Comparison of ENCODE assay signal across 8 cellular contexts in genomic region chr11:103091024-103091423, GRCh38. TPM values are rescaled to one million over a fixed set of nuclear protein-coding genes. Genes with fewer than 3 reads are reported as not detected.
DNase-seq lines count a peak whose midpoint lies in the region; ATAC-seq and TF ChIP-seq lines count a peak whose summit lies in the region.

No MANE protein-coding gene starts in this region.

- no peak overlapping the region for H3K14ac ChIP-seq in H9 (ENCODE audit: insufficient read depth, low read length)

- peaks cover 35% of the 10 kb centered on the region for H3K4me1 Mint-ChIP-seq in CD8-positive, alpha-beta T cell (ENCODE audit: low read depth)
- H3K4me1 Mint-ChIP-seq in H9 (peaks cover 15 to 16% of the 10 kb centered on the region in 2 experiments), osteocyte (ENCODE audit: unreplicated experiment) (peaks cover 33% of the 10 kb centered on the region)

- no peaks in the 10 kb centered on the region for H3K36me3 ChIP-seq in CD8-positive, alpha-beta T cell (ENCODE audit: insufficient read depth, low read length)

- H3K4me2 ChIP-seq in H9 (ENCODE audit: insufficient read depth, insufficient read length, low read length): peak overlapping the region; percentile 90

- H3K27ac Mint-ChIP-seq in CD8-positive, alpha-beta T cell: peak overlapping the region; percentile 95
- peak overlapping the region; percentile 48 to 76 (median 61); a peak in 5 of 7 replicates for H3K27ac Mint-ChIP-seq in H9
- peak overlapping the region; percentile 75 for H3K27ac Mint-ChIP-seq in osteocyte (ENCODE audit: unreplicated experiment)

- H2AK5ac ChIP-seq in H9 (ENCODE audit: insufficient read length, low read length): no peak overlapping the region

- H3K27me3 Mint-ChIP-seq in CD8-positive, alpha-beta T cell (ENCODE audit: low read depth): peaks cover 14% of the 10 kb centered on the region
- H3K27me3 Mint-ChIP-seq in H9 (ENCODE audit: low read depth) (peaks cover 7% of the 10 kb centered on the region), osteocyte (ENCODE audit: unreplicated experiment) (peaks cover 21% of the 10 kb centered on the region)

- H4K91ac ChIP-seq in H9 (ENCODE audit: insufficient read length, low read depth, low read length): no peak overlapping the region

- peak overlapping the region; percentile 75 for H3K9ac ChIP-seq in H9 (ENCODE audit: extremely low read depth, insufficient read length, low read length)

- H2BK120ac ChIP-seq in H9 (ENCODE audit: low read depth, low read length, poor library complexity, severe bottlenecking): no peak overlapping the region

- H3K9me3 Mint-ChIP-seq in CD8-positive, alpha-beta T cell: no peaks in the 10 kb centered on the region
- H3K9me3 Mint-ChIP-seq in H9 (no peaks in the 10 kb centered on the region), osteocyte (ENCODE audit: unreplicated experiment) (no peaks in the 10 kb centered on the region)

- CTCF ChIA-PET in CD8-positive, alpha-beta T cell (lab: Charles Lee): interaction anchor here (3.1 kb wide), 1 partner anchor 18 kb away, joined by 14 read pairs; the partner anchor contains the start of gene DYNC2H1

- peaks cover 24% of the 10 kb centered on the region; the same call in 1 of the 2 replicates for H3K79me2 ChIP-seq in H9 (ENCODE audit: insufficient read depth, low read length)

- H3K23me2 ChIP-seq in H9 (ENCODE audit: insufficient read length, low read depth, low read length, poor library complexity, severe bottlenecking): peaks cover 5% of the 10 kb centered on the region

- H3K27me3 ChIP-seq in CD8-positive, alpha-beta T cell (ENCODE audit: insufficient read depth, low read length): no peaks in the 10 kb centered on the region
- no peaks in the 10 kb centered on the region for H3K27me3 ChIP-seq in H9 (ENCODE audit: insufficient read depth, low read length)

- intact Hi-C loops in CD8-positive, alpha-beta T cell (cut with DNase I, micrococcal nuclease): loop anchor here (5.0 to 10.0 kb wide), 3 partner anchors 54 to 1176 kb away; partner anchors contain the start of genes ANGPTL5 (in 1 of the 2), BIRC3 (in 1 of the 2) and CEP126 (in 1 of the 2)

- no peak for ATAC-seq in CD8-positive, alpha-beta T cell
- ATAC-seq in GM19324 (IDR thresholded peaks at IDR 0.05; ENCODE audit: low FRiP score, unreplicated experiment) (no peak), GM21367 (IDR thresholded peaks at IDR 0.05; ENCODE audit: unreplicated experiment) (no peak)

- no peaks in the 10 kb centered on the region for H3K79me1 ChIP-seq in H9 (ENCODE audit: insufficient read depth, low read depth, low read length, poor library complexity, severe bottlenecking)

- no peak overlapping the region for H2BK12ac ChIP-seq in H9 (ENCODE audit: insufficient read length, low read depth, low read length)

- H3K36me3 Mint-ChIP-seq in CD8-positive, alpha-beta T cell: peaks cover 22% of the 10 kb centered on the region
- H3K36me3 Mint-ChIP-seq in H9 (ENCODE audit: insufficient read depth in 1 of 3, low read depth in 3 of 3) (peaks cover 14 to 33% (median 25%) of the 10 kb centered on the region in 3 experiments; a peak in 6 of 7 replicates), osteocyte (ENCODE audit: unreplicated experiment) (peaks cover 11% of the 10 kb centered on the region)

- no peak overlapping the region for H2BK15ac ChIP-seq in H9 (ENCODE audit: low read depth, low read length)

- H3K23ac ChIP-seq in H9 (ENCODE audit: insufficient read length, low read depth, low read length): no peak overlapping the region

- H3K4me3 ChIP-seq in CD8-positive, alpha-beta T cell (ENCODE audit: low read depth, low read length): peak overlapping the region; percentile 91
- peak overlapping the region; percentile 85 for H3K4me3 ChIP-seq in epithelial cell of esophagus (ENCODE audit: low read length)

- H2BK20ac ChIP-seq in H9 (ENCODE audit: low read depth, low read length, poor library complexity, severe bottlenecking): no peak overlapping the region

- H3K9me3 ChIP-seq in CD8-positive, alpha-beta T cell (ENCODE audit: low read length): no peaks in the 10 kb centered on the region
- no peaks in the 10 kb centered on the region for H3K9me3 ChIP-seq in H9 (ENCODE audit: control insufficient read depth, low read depth, low read length)

- H3K4ac ChIP-seq in H9 (ENCODE audit: low read depth, low read length): no peak overlapping the region

- no peak overlapping the region for H3K18ac ChIP-seq in H9 (ENCODE audit: insufficient read length, low read depth, low read length)

- no peak overlapping the region for H3K56ac ChIP-seq in H9 (ENCODE audit: insufficient read length, low read depth, low read length)

- H3T11ph ChIP-seq in H9 (ENCODE audit: low read length): no peak overlapping the region

- no peaks in the 10 kb centered on the region for H4K20me1 ChIP-seq in H9 (ENCODE audit: control insufficient read depth, insufficient read depth, insufficient read length)

- no peak overlapping the region for H2AFZ ChIP-seq in H9 (ENCODE audit: low read length)

- H3K4me1 ChIP-seq in CD8-positive, alpha-beta T cell (ENCODE audit: insufficient read depth, low read length): peaks cover 25% of the 10 kb centered on the region
- no peaks in the 10 kb centered on the region for H3K4me1 ChIP-seq in H9 (ENCODE audit: insufficient read depth, low read length)

- no peak for DNase-seq in CD8-positive, alpha-beta T cell
- DNase-seq in H9 (no peak), RPMI8226 (peak; percentile 25), epithelial cell of esophagus (ENCODE audit: low read depth) (peak; percentile 26), osteocyte (ENCODE audit: extremely low spot score, unreplicated experiment) (no peak)
- no peak for DNase-seq in activated CD8-positive, alpha-beta memory T cell treated with anti-CD3 and anti-CD28 coated beads, Interleukin-2, amount 50 U/mL, for 4 hours

- H3K4me3 Mint-ChIP-seq in CD8-positive, alpha-beta T cell: peak overlapping the region; percentile 84
- H3K4me3 Mint-ChIP-seq in H9 (peak overlapping the region; percentile 89 to 92), osteocyte (ENCODE audit: unreplicated experiment) (peak overlapping the region; percentile 88)

- no peak overlapping the region for H4K5ac ChIP-seq in H9 (ENCODE audit: insufficient read length, low read depth, low read length)

- no peak overlapping the region for H3K27ac ChIP-seq in CD8-positive, alpha-beta T cell (ENCODE audit: low read depth, low read length)
- no peak overlapping the region for H3K27ac ChIP-seq in H9 (ENCODE audit: insufficient read length, low read depth, low read length)

- POLR2A ChIA-PET in CD8-positive, alpha-beta T cell (lab: Charles Lee): interaction anchor here (2.1 kb wide), 1 partner anchor 18 kb away, joined by 41 read pairs; the partner anchor contains the start of gene DYNC2H1

- H2BK5ac ChIP-seq in H9 (ENCODE audit: insufficient read length, low read length): no peak overlapping the region

- no peak overlapping the region for H4K8ac ChIP-seq in H9 (replicated peaks; ENCODE audit: insufficient read length, low read depth, low read length)

- TF ChIP-seq CTCF in CD8-positive, alpha-beta T cell (IDR thresholded peaks at IDR 0.05): no peak
- no peak for TF ChIP-seq CTCF in H9 (conservative IDR thresholded peaks at IDR 0.05)
- TF ChIP-seq CTCF in epithelial cell of esophagus (IDR thresholded peaks at IDR 0.05; ENCODE audit: insufficient read depth, low read depth, low read length, missing control alignments): no peak
- no peak for TF ChIP-seq CTCF in osteocyte (IDR thresholded peaks at IDR 0.05)

- no CpG with 5 or more reads among the region's 3 CpGs for WGBS in H9 (ENCODE audit: extremely low coverage, insufficient read length, low lambda C conversion rate)

RNA-seq across cellular contexts. Expression of gene DCUN1D5, which starts 0.9 kb away (rescaled TPM):
- total RNA-seq in CD8-positive, alpha-beta T cell: 10 to 100 TPM; 17.8 to 19.5 TPM
- total RNA-seq in H9 (2021): 86.7 and 89.3 TPM in 2 replicates
- 28.7 and 29.1 TPM in 2 replicates for total RNA-seq in osteocyte

RNA-seq across cellular contexts. Expression of gene DYNC2H1, which starts 18.2 kb away (rescaled TPM):
- total RNA-seq in CD8-positive, alpha-beta T cell: 1 to 10 TPM; 1.7 to 2.3 TPM
- total RNA-seq in H9 (2021): 10.5 and 13.2 TPM in 2 replicates
- total RNA-seq in osteocyte: 22.6 and 23.4 TPM in 2 replicates

Comparison
In these comparisons a context has a peak if more than half of its experiments do, and no peak if none do; other contexts are left out.
1. DNase-seq: peak in RPMI8226 (single experiment) and epithelial cell of esophagus (single experiment); none in CD8-positive, alpha-beta T cell (0 of 7), H9 (single experiment), osteocyte (single experiment) and activated CD8-positive, alpha-beta memory T cell treated with anti-CD3 and anti-CD28 coated beads, Interleukin-2, amount 50 U/mL, for 4 hours (single experiment).
2. Peak in every context shown above with its lines, with median percentiles within 50 percentile points of each other: H3K27ac Mint-ChIP-seq and H3K4me3 Mint-ChIP-seq.